ENCODE assay signal across 9 cellular contexts in genomic region chr17:58337126-58337599, GRCh38. TPM values are rescaled to one million over a fixed set of nuclear protein-coding genes. Genes with fewer than 3 reads are reported as not detected.
DNase-seq lines count a peak whose midpoint lies in the region; ATAC-seq and TF ChIP-seq lines count a peak whose summit lies in the region.
"Had no signal": no experiment of that assay in that cellular context is flagged by ENCODE, and none has a peak within 500 bp of the region (broad histone marks: within the 10 kb centered on the region; RNA-seq: fewer than 3 reads in every experiment).

No MANE protein-coding gene starts in this region.

- WGBS in prostate gland, result 38% methylated on average over 7 of the region's 7 CpGs

- H3K36me3 ChIP-seq in prostate gland, result no peaks in the 10 kb centered on the region

- TF ChIP-seq POLR2A in Raji (IDR thresholded peaks at IDR 0.05; ENCODE audit: insufficient read depth, low read depth, low read length), result peak; percentile 56
- TF ChIP-seq POLR2A in prostate gland (IDR thresholded peaks at IDR 0.05), result no peak

- no peaks in the 10 kb centered on the region for H3K4me1 ChIP-seq in prostate gland (replicated peaks)

- H3K27me3 ChIP-seq in prostate gland (replicated peaks; ENCODE audit: insufficient read depth), result no peaks in the 10 kb centered on the region

- H3K4me3 ChIP-seq in coronary artery (peak overlapping the region; percentile 50), prostate gland (no peak overlapping the region)

- peak overlapping the region; percentile 5 to 80 for H3K27ac ChIP-seq in coronary artery
- H3K27ac ChIP-seq in prostate gland, result peak overlapping the region; percentile 70 to 71
- H3K27ac ChIP-seq in RWPE1, result no peak overlapping the region

- intact Hi-C loops in prostate gland (cut with DNase I), result no loop called here

- no peaks in the 10 kb centered on the region for H3K9me3 ChIP-seq in prostate gland

- POLR2A ChIA-PET in RWPE1 (lab: Yijun Ruan, JAX; ENCODE audit: low non-redundant PET), result no interaction called here

- peak; percentile 46 for DNase-seq in ELF-1 (ENCODE audit: low read depth, low spot score)
- no peak for DNase-seq in coronary artery (ENCODE audit: low spot score)
- DNase-seq in prostate gland (ENCODE audit: low spot score), result no peak
- no peak for DNase-seq in RWPE1 (ENCODE audit: low spot score)
- no peak for DNase-seq in NCI-H2171 treated with DMSO at 0.1 percent for 48 hours (lab: John Stamatoyannopoulos, UW)

- CTCF ChIA-PET in RWPE1 (lab: Yijun Ruan, JAX), result interaction anchor here (0.6 to 1.2 kb wide), 4 partner anchors 15 to 91 kb away, joined by 3 to 5 read pairs (median 4); partner anchors contain the start of gene SUPT4H1

- no peak for ATAC-seq in GM18517 (IDR thresholded peaks at IDR 0.05; ENCODE audit: unreplicated experiment)
- ATAC-seq in GM19463 (IDR thresholded peaks at IDR 0.05; ENCODE audit: unreplicated experiment), result no peak

- TF ChIP-seq CTCF in coronary artery (IDR thresholded peaks at IDR 0.05), result no peak
- TF ChIP-seq CTCF in prostate gland (IDR thresholded peaks at IDR 0.05), result no peak
- no peak for TF ChIP-seq CTCF in RWPE1 (conservative IDR thresholded peaks at IDR 0.05; ENCODE audit: low read depth)

RNA-seq across cellular contexts. Expression of gene TSPOAP1, which starts 8.6 kb away (rescaled TPM):
- total RNA-seq in prostate gland, result 10 to 100 TPM; 22.7 to 26.5 TPM
- total RNA-seq: pulmonary artery endothelial cell had no signal

RNA-seq across cellular contexts. Expression of gene SUPT4H1, which starts 14.8 kb away (rescaled TPM):
- total RNA-seq in prostate gland, result 10 to 100 TPM; 44.8 to 70.0 TPM

RNA-seq across cellular contexts. Expression of gene MPO, which starts 56.4 kb away (rescaled TPM):
- under 1 TPM in 1 of 2 donors, not detected in 1; 0.57 TPM for total RNA-seq in prostate gland
